ENCODE assay signal across 30 cellular contexts in genomic region chr10:70312972-70313371, GRCh38. TPM values are rescaled to one million over a fixed set of nuclear protein-coding genes. Genes with fewer than 3 reads are reported as not detected.
DNase-seq lines count a peak whose midpoint lies in the region; ATAC-seq, FAIRE-seq and TF ChIP-seq lines count a peak whose summit lies in the region.
"Had no signal": no experiment of that assay in that cellular context is flagged by ENCODE, and none has a peak within 500 bp of the region (broad histone marks: within the 10 kb centered on the region; RNA-seq: fewer than 3 reads in every experiment).

No MANE protein-coding gene starts in this region.

- no peak overlapping the region for H2BK5ac ChIP-seq in neuronal stem cell (ENCODE audit: low read length)

- no peaks in the 10 kb centered on the region for H3K79me1 ChIP-seq in neuronal stem cell (ENCODE audit: low read depth, low read length)

- WGBS in heart left ventricle, 4 donors, result 79 to 91% (median 81%) methylated on average over 4 of the region's 4 CpGs
- no CpG with 5 or more reads among the region's 4 CpGs for WGBS in neuronal stem cell (ENCODE audit: extremely low coverage in 2 of 2, insufficient read length in 2 of 2, insufficient replicate concordance in 1 of 2), 2 donors

- H3K4me3 ChIP-seq in heart left ventricle (no peak overlapping the region), right atrium auricular region (no peak overlapping the region), kidney (ENCODE audit: low read length in 2 of 2) (no peak overlapping the region), neuronal stem cell (ENCODE audit: low read length in 2 of 2) (no peak overlapping the region)
- H3K4me3 ChIP-seq: A549, colonic mucosa, stomach, upper lobe of right lung had no signal

- H2BK12ac ChIP-seq in neuronal stem cell (ENCODE audit: low read length), result no peak overlapping the region

- H3K9ac ChIP-seq in kidney (ENCODE audit: low read length in 2 of 2) (no peak overlapping the region), neuronal stem cell (ENCODE audit: low read depth, low read length, poor library complexity) (no peak overlapping the region)

- H2BK15ac ChIP-seq in neuronal stem cell (ENCODE audit: low read length), result no peak overlapping the region

- no peak overlapping the region for H2AFZ ChIP-seq in neuronal stem cell (ENCODE audit: low read length)

- TF ChIP-seq CTCF in heart left ventricle (IDR thresholded peaks at IDR 0.05) (no peak), right atrium auricular region (IDR thresholded peaks at IDR 0.05) (no peak), kidney (IDR thresholded peaks at IDR 0.05; ENCODE audit: borderline replicate concordance, extremely low read depth, insufficient read depth) (no peak), type B pancreatic cell (conservative IDR thresholded peaks at IDR 0.05) (no peak), glutamatergic neuron (IDR thresholded peaks at IDR 0.05; ENCODE audit: partially characterized antibody, unreplicated experiment) (no peak)

- H3K18ac ChIP-seq in neuronal stem cell (ENCODE audit: low read length), result no peak overlapping the region

- H3K4me2 ChIP-seq in neuronal stem cell (ENCODE audit: insufficient read depth, low read length, poor library complexity, severe bottlenecking), result no peak overlapping the region
- H3K4me2 ChIP-seq: A549 had no signal

- H3K4me1 ChIP-seq in heart left ventricle (peaks cover 0 to 10% (median 0%) of the 10 kb centered on the region in 12 donors), right atrium auricular region (peaks cover 0 to 6% of the 10 kb centered on the region in 2 donors), kidney (ENCODE audit: control insufficient read depth in 1 of 2, insufficient read depth in 1 of 2, low read depth in 1 of 2, low read length in 2 of 2) (no peaks in the 10 kb centered on the region), neuronal stem cell (ENCODE audit: control insufficient read depth in 2 of 2, insufficient read depth in 1 of 2, low read depth in 1 of 2, low read length in 2 of 2) (no peaks in the 10 kb centered on the region)
- H3K4me1 ChIP-seq: A549, colonic mucosa, upper lobe of right lung had no signal

- no peak overlapping the region for H4K91ac ChIP-seq in neuronal stem cell (ENCODE audit: low read depth, low read length, poor library complexity)

- H2AK5ac ChIP-seq in neuronal stem cell (ENCODE audit: low read depth, low read length), result no peak overlapping the region

- H2BK120ac ChIP-seq in neuronal stem cell (ENCODE audit: low read depth, low read length), result no peak overlapping the region

- no peak overlapping the region for H3K27ac ChIP-seq in heart left ventricle
- H3K27ac ChIP-seq in right atrium auricular region, result no peak overlapping the region
- no peak overlapping the region for H3K27ac ChIP-seq in kidney (ENCODE audit: low read depth in 2 of 2, low read length in 2 of 2)
- H3K27ac ChIP-seq in neuronal stem cell (replicated peaks; ENCODE audit: low read length), result no peak overlapping the region
- H3K27ac ChIP-seq: A549, colonic mucosa, RWPE1, stomach, upper lobe of right lung, WERI-Rb-1 had no signal

- no peaks in the 10 kb centered on the region for H3K36me3 ChIP-seq in heart left ventricle
- no peaks in the 10 kb centered on the region for H3K36me3 ChIP-seq in right atrium auricular region
- H3K36me3 ChIP-seq in kidney (ENCODE audit: control insufficient read depth in 1 of 2, insufficient read depth in 2 of 2, low read length in 2 of 2), result no peaks in the 10 kb centered on the region
- peaks cover 0 to 1% of the 10 kb centered on the region in 2 donors for H3K36me3 ChIP-seq in neuronal stem cell (replicated peaks in 1 of 2; ENCODE audit: control insufficient read depth in 2 of 2, insufficient read depth in 2 of 2, low read length in 2 of 2)
- H3K36me3 ChIP-seq: colonic mucosa, stomach, upper lobe of right lung, WERI-Rb-1 had no signal

- no peak overlapping the region for H3K4me3 Mint-ChIP-seq in type B pancreatic cell
- H3K4me3 Mint-ChIP-seq in glutamatergic neuron (ENCODE audit: unreplicated experiment), result no peak overlapping the region
- H3K4me3 Mint-ChIP-seq: activated CD4-positive, alpha-beta T cell treated with anti-CD3 and anti-CD28 coated beads, Interleukin-2, amount 10 ng/mL, durations not matched to agents 7 days and 5 days; activated naive CD8-positive, alpha-beta T cell treated with anti-CD3 and anti-CD28 coated beads, Interleukin-2, amount 50 U/mL, for 24 hours; CD4-positive, alpha-beta T cell had no signal

- no peaks in the 10 kb centered on the region for H3K9me3 Mint-ChIP-seq in type B pancreatic cell
- no peaks in the 10 kb centered on the region for H3K9me3 Mint-ChIP-seq in glutamatergic neuron (ENCODE audit: unreplicated experiment)
- H3K9me3 Mint-ChIP-seq: activated CD4-positive, alpha-beta T cell treated with anti-CD3 and anti-CD28 coated beads, Interleukin-2, amount 10 ng/mL, durations not matched to agents 7 days and 5 days; activated naive CD8-positive, alpha-beta T cell treated with anti-CD3 and anti-CD28 coated beads, Interleukin-2, amount 50 U/mL, for 24 hours; activated T-helper 2 cell treated with anti-CD3 and anti-CD28 coated beads, Interferon-gamma antibody, Interleukin-2, Interleukin-4, amounts not matched to agents 10 μg/mL and 5 μg/mL and 100 μg/mL, durations not matched to agents 14 hours and 24 hours and 36 hours; CD4-positive, alpha-beta T cell had no signal

- no peak for FAIRE-seq in kidney (lab: Jason Lieb, UNC)
- FAIRE-seq: A549, GM18507, islet of Langerhans had no signal

- peak in 1 of 5 donors; percentile 44 for DNase-seq in heart left ventricle
- DNase-seq in right atrium auricular region (ENCODE audit: low spot score), result no peak
- DNase-seq in kidney, result peak; percentile 66
- DNase-seq in type B pancreatic cell (ENCODE audit: extremely low spot score, unreplicated experiment), result no peak
- no peak for DNase-seq in glutamatergic neuron
- DNase-seq in neuronal stem cell (ENCODE audit: low spot score), result no peak
- DNase-seq: activated CD4-positive, alpha-beta T cell treated with anti-CD3 and anti-CD28 coated beads, Interleukin-2, amount 10 ng/mL, durations not matched to agents 7 days and 5 days; activated CD8-positive, alpha-beta memory T cell treated with anti-CD3 and anti-CD28 coated beads, Interleukin-2, amount 50 U/mL, for 4 hours; activated naive CD8-positive, alpha-beta T cell treated with anti-CD3 and anti-CD28 coated beads, Interleukin-2, amount 50 U/mL, for 24 hours; CD4-positive, alpha-beta T cell; colonic mucosa; DMS 273 treated with DMSO at 0.1 percent for 48 hours; hippocampal formation; KBM-7; mammary epithelial cell; NCI-H69; retina; stomach; upper lobe of right lung; WERI-Rb-1 had no signal

- H4K8ac ChIP-seq in neuronal stem cell (ENCODE audit: low read depth, low read length), result no peak overlapping the region

- no peak overlapping the region for H3K4ac ChIP-seq in neuronal stem cell (ENCODE audit: low read length)

- no peak overlapping the region for H3K23ac ChIP-seq in neuronal stem cell (ENCODE audit: low read depth, low read length, poor library complexity)

- intact Hi-C loops in heart left ventricle (cut with DNase I), result no loop called here
- intact Hi-C loops in kidney (cut with DNase I), result no loop called here

- no peaks in the 10 kb centered on the region for H3K36me3 Mint-ChIP-seq in type B pancreatic cell
- H3K36me3 Mint-ChIP-seq in glutamatergic neuron (ENCODE audit: unreplicated experiment), result no peaks in the 10 kb centered on the region

- no peaks in the 10 kb centered on the region for H3K9me3 ChIP-seq in heart left ventricle
- no peaks in the 10 kb centered on the region for H3K9me3 ChIP-seq in right atrium auricular region
- no peaks in the 10 kb centered on the region for H3K9me3 ChIP-seq in kidney (ENCODE audit: control insufficient read depth in 1 of 2, low read length in 2 of 2)
- H3K9me3 ChIP-seq in neuronal stem cell (replicated peaks in 1 of 2; ENCODE audit: control insufficient read depth in 2 of 2, insufficient read depth in 1 of 2, low read depth in 1 of 2, low read length in 2 of 2), result no peaks in the 10 kb centered on the region
- H3K9me3 ChIP-seq: A549, colonic mucosa, stomach, upper lobe of right lung had no signal

- ATAC-seq in heart left ventricle (peak in 3 of 4 donors; percentile 65 to 77 (median 66)), esophagus mucosa (peak; percentile 30), GM21447 (IDR thresholded peaks at IDR 0.05; ENCODE audit: unreplicated experiment) (no peak)
- ATAC-seq: activated naive CD8-positive, alpha-beta T cell treated with anti-CD3 and anti-CD28 coated beads, Interleukin-2, amount 50 U/mL, for 24 hours; HCT116; upper lobe of right lung had no signal

- H3K27me3 Mint-ChIP-seq in type B pancreatic cell, result no peaks in the 10 kb centered on the region
- peaks cover 5% of the 10 kb centered on the region for H3K27me3 Mint-ChIP-seq in glutamatergic neuron (ENCODE audit: unreplicated experiment)
- H3K27me3 Mint-ChIP-seq: activated CD4-positive, alpha-beta T cell treated with anti-CD3 and anti-CD28 coated beads, Interleukin-2, amount 10 ng/mL, durations not matched to agents 7 days and 5 days; activated naive CD8-positive, alpha-beta T cell treated with anti-CD3 and anti-CD28 coated beads, Interleukin-2, amount 50 U/mL, for 24 hours; CD4-positive, alpha-beta T cell had no signal

- TF ChIP-seq POLR2A in heart left ventricle (IDR thresholded peaks at IDR 0.05), result no peak

- no peak overlapping the region for H3K14ac ChIP-seq in neuronal stem cell (ENCODE audit: low read length)

- H3K27me3 ChIP-seq in heart left ventricle (peaks cover 0 to 25% (median 0%) of the 10 kb centered on the region in 9 donors), right atrium auricular region (no peaks in the 10 kb centered on the region), neuronal stem cell (ENCODE audit: control insufficient read depth in 3 of 3, insufficient read depth in 3 of 3, low read depth in 1 of 3, low read length in 3 of 3) (no peaks in the 10 kb centered on the region)
- H3K27me3 ChIP-seq: colonic mucosa, stomach, upper lobe of right lung had no signal

- H3K4me1 Mint-ChIP-seq in type B pancreatic cell (ENCODE audit: unreplicated experiment) (no peaks in the 10 kb centered on the region), glutamatergic neuron (ENCODE audit: low read depth, unreplicated experiment) (peaks cover 12% of the 10 kb centered on the region)
- H3K4me1 Mint-ChIP-seq: activated CD4-positive, alpha-beta T cell treated with anti-CD3 and anti-CD28 coated beads, Interleukin-2, amount 10 ng/mL, durations not matched to agents 7 days and 5 days; activated naive CD8-positive, alpha-beta T cell treated with anti-CD3 and anti-CD28 coated beads, Interleukin-2, amount 50 U/mL, for 24 hours had no signal

- H3K27ac Mint-ChIP-seq in type B pancreatic cell (no peak overlapping the region), glutamatergic neuron (ENCODE audit: unreplicated experiment) (no peak overlapping the region)
- H3K27ac Mint-ChIP-seq: activated CD4-positive, alpha-beta T cell treated with anti-CD3 and anti-CD28 coated beads, Interleukin-2, amount 10 ng/mL, durations not matched to agents 7 days and 5 days; activated naive CD8-positive, alpha-beta T cell treated with anti-CD3 and anti-CD28 coated beads, Interleukin-2, amount 50 U/mL, for 24 hours; activated T-helper 2 cell treated with anti-CD3 and anti-CD28 coated beads, Interferon-gamma antibody, Interleukin-2, Interleukin-4, amounts not matched to agents 10 μg/mL and 5 μg/mL and 100 μg/mL, durations not matched to agents 14 hours and 24 hours and 36 hours; CD4-positive, alpha-beta T cell had no signal

RNA-seq across cellular contexts. Expression of gene NPFFR1, which starts 29.2 kb away (rescaled TPM):
- total RNA-seq in heart left ventricle, result under 1 TPM in 1 of 9 donors, not detected in 8; 0.52 TPM
- polyA plus RNA-seq in heart left ventricle, result not detected
- under 1 TPM in 1 of 2 donors, not detected in 1; 0.47 TPM for total RNA-seq in right atrium auricular region
- 0.04 TPM for total RNA-seq in esophagus mucosa
- 0.09 TPM for total RNA-seq in kidney
- polyA plus RNA-seq in kidney (ENCODE audit: insufficient read depth, low read depth, low replicate concordance), result not detected
- not detected in 2 replicates for total RNA-seq in type B pancreatic cell (ENCODE audit: low replicate concordance)
- not detected for total RNA-seq in glutamatergic neuron (ENCODE audit: unreplicated experiment)
- polyA plus RNA-seq in neuronal stem cell (2013, experiment 1 of 2), result 0.06 TPM
- 0.06 TPM for polyA plus RNA-seq in neuronal stem cell (2013, experiment 2 of 2)
- total RNA-seq: activated CD4-positive, alpha-beta T cell treated with anti-CD3 and anti-CD28 coated beads, Interleukin-2, amount 10 ng/mL, durations not matched to agents 7 days and 5 days; activated T-helper 2 cell treated with anti-CD3 and anti-CD28 coated beads, Interferon-gamma antibody, Interleukin-2, Interleukin-4, amounts not matched to agents 10 μg/mL and 5 μg/mL and 100 μg/mL, durations not matched to agents 14 hours and 24 hours and 36 hours; fibroblast of lung; G401 had no signal
- polyA plus RNA-seq: A549, fibroblast of lung had no signal
